In genomic region chr6:116255246-116255800, GRCh38 we compare ENCODE assay signal across 2 cellular contexts.
A peak's percentile ranks its signal among the peaks of the same experiment; 100 is the strongest.
TF ChIP-seq lines count a peak whose summit lies in the region.

No MANE protein-coding gene starts in this region.

TF ChIP-seq in K562, 482 proteins besides CTCF, POLR2A, EP300 and RAD21 (continues in another document):
- TF ChIP-seq ZNF253 (CRISPR knock-in tag; conservative IDR thresholded peaks at IDR 0.05) (no peak), FOXK2 (conservative IDR thresholded peaks at IDR 0.05 in 1 of 2, IDR thresholded peaks at IDR 0.05 in 1 of 2; ENCODE audit: low read depth in 2 of 2) (0 out of 4 replicates have a peak, but pooled peaks have one; percentile 16 to 21), ARID1B (IDR thresholded peaks at IDR 0.05) (peak; percentile 55), HDGF (IDR thresholded peaks at IDR 0.05) (no peak), CHAMP1 (IDR thresholded peaks at IDR 0.05) (0 out of 2 replicates have a peak, but pooled peaks have one; percentile 19), ZNF696 (CRISPR knock-in tag; conservative IDR thresholded peaks at IDR 0.05) (no peak), NR2C2 (CRISPR knock-in tag; IDR thresholded peaks at IDR 0.05) (no peak), NR2C2 (tag; IDR thresholded peaks at IDR 0.05) (peak; percentile 48; the same call in 1 of the 2 replicates), POLR2B (IDR thresholded peaks at IDR 0.05; ENCODE audit: low read depth, partially characterized antibody) (no peak), ID3 (CRISPR knock-in tag; IDR thresholded peaks at IDR 0.05) (no peak), ID3 (tag; IDR thresholded peaks at IDR 0.05) (peak; percentile 51; the same call in 1 of the 2 replicates), DPF2 (IDR thresholded peaks at IDR 0.05) (peak; percentile 60; the same call in 1 of the 2 replicates), CHD4 (IDR thresholded peaks at IDR 0.05; ENCODE audit: insufficient read depth, insufficient replicate concordance, low read depth, low read length, poor library complexity, severe bottlenecking) (no peak), KDM4B (IDR thresholded peaks at IDR 0.05; ENCODE audit: borderline replicate concordance in 2 of 2, low read depth in 1 of 2) (no peak), ZNF316 (IDR thresholded peaks at IDR 0.05) (0 out of 2 replicates have a peak, but pooled peaks have one; percentile 25), NR0B1 (IDR thresholded peaks at IDR 0.05; ENCODE audit: partially characterized antibody) (no peak), MAFK (IDR thresholded peaks at IDR 0.05; ENCODE audit: low read length) (no peak), SIN3A (IDR thresholded peaks at IDR 0.05; ENCODE audit: borderline replicate concordance in 2 of 2, control insufficient read depth in 1 of 2, low read depth in 2 of 2, low read length in 2 of 2) (no peak), HMBOX1 (IDR thresholded peaks at IDR 0.05) (peak; percentile 71; the same call in 1 of the 2 replicates), HDAC2 (IDR thresholded peaks at IDR 0.05) (0 out of 2 replicates have a peak, but pooled peaks have one; percentile 26), ARID3B (CRISPR knock-in tag; IDR thresholded peaks at IDR 0.05; ENCODE audit: borderline replicate concordance) (no peak), ELF1 (tag; IDR thresholded peaks at IDR 0.05) (no peak), TCF3 (CRISPR knock-in tag; IDR thresholded peaks at IDR 0.05) (peak; percentile 20; the same call in 1 of the 2 replicates), SOX6 (IDR thresholded peaks at IDR 0.05) (peak; percentile 74), ZSCAN29 (IDR thresholded peaks at IDR 0.05) (no peak), NUFIP1 (IDR thresholded peaks at IDR 0.05; ENCODE audit: partially characterized antibody) (no peak), ELK3 (CRISPR knock-in tag; IDR thresholded peaks at IDR 0.05) (no peak)

TF ChIP-seq in liver, 16 proteins besides CTCF, POLR2A, EP300 and RAD21:
- TF ChIP-seq TAF1 (conservative IDR thresholded peaks at IDR 0.05) (peak; percentile 66), JUND (IDR thresholded peaks at IDR 0.05) (peak in 1 of 2 donors; percentile 71), YY1 (IDR thresholded peaks at IDR 0.05) (peak; percentile 45), ZBTB33 (IDR thresholded peaks at IDR 0.05) (peak; percentile 85), HNF4G (IDR thresholded peaks at IDR 0.05) (peak; percentile 72), REST (IDR thresholded peaks at IDR 0.05) (peak; percentile 47), SP1 (IDR thresholded peaks at IDR 0.05) (peak; percentile 90), FOXA1 (IDR thresholded peaks at IDR 0.05) (peak; percentile 52), HNF4A (conservative IDR thresholded peaks at IDR 0.05) (peak; percentile 89 to 91), FOXA2 (IDR thresholded peaks at IDR 0.05) (peak; percentile 74), NR2F2 (IDR thresholded peaks at IDR 0.05) (no peak), MAX (IDR thresholded peaks at IDR 0.05) (peak; percentile 16), ATF3 (IDR thresholded peaks at IDR 0.05) (no peak), GABPA (IDR thresholded peaks at IDR 0.05 in 1 of 2, conservative IDR thresholded peaks at IDR 0.05 in 1 of 2) (no peak), RXRA (IDR thresholded peaks at IDR 0.05) (peak; percentile 66 to 81), EGR1 (IDR thresholded peaks at IDR 0.05; ENCODE audit: low read depth in 2 of 2) (peak in 1 of 2 donors; percentile 59)
